ENCODE assay signal across 13 cellular contexts in genomic region chr17:68255731-68256538, GRCh38. TPM values are rescaled to one million over a fixed set of nuclear protein-coding genes. Genes with fewer than 3 reads are reported as not detected.
DNase-seq lines count a peak whose midpoint lies in the region; ATAC-seq, FAIRE-seq and TF ChIP-seq lines count a peak whose summit lies in the region.
"Had no signal": no experiment of that assay in that cellular context is flagged by ENCODE, and none has a peak within 500 bp of the region (broad histone marks: within the 10 kb centered on the region; RNA-seq: fewer than 3 reads in every experiment).

No MANE protein-coding gene starts in this region.

- no peak for TF ChIP-seq CTCF in endothelial cell (IDR thresholded peaks at IDR 0.05; ENCODE audit: unreplicated experiment)

- H3K27ac Mint-ChIP-seq in activated T-cell treated with anti-CD3 and anti-CD28 coated beads, Interleukin-2, amount 50 U/mL, for 72 hours = peak overlapping the region; percentile 96
- peak overlapping the region; percentile 67 for H3K27ac Mint-ChIP-seq in dendritic cell treated with granulocyte-macrophage colony-stimulating factor and Interleukin-4, amounts not matched to agents 40 ng/mL and 50 ng/mL, for 4 days
- no peak overlapping the region for H3K27ac Mint-ChIP-seq in endothelial cell (ENCODE audit: unreplicated experiment)

- no peaks in the 10 kb centered on the region for H3K27me3 Mint-ChIP-seq in activated T-cell treated with anti-CD3 and anti-CD28 coated beads, Interleukin-2, amount 50 U/mL, for 72 hours (ENCODE audit: low read depth)
- peaks cover 10% of the 10 kb centered on the region for H3K27me3 Mint-ChIP-seq in dendritic cell treated with granulocyte-macrophage colony-stimulating factor and Interleukin-4, amounts not matched to agents 40 ng/mL and 50 ng/mL, for 4 days
- H3K27me3 Mint-ChIP-seq in endothelial cell (ENCODE audit: unreplicated experiment) = peaks cover 5% of the 10 kb centered on the region

- peak in 1 of 2 donors; percentile 60 for DNase-seq in activated T-cell treated with anti-CD3 and anti-CD28 coated beads, Interleukin-2, amount 50 U/mL, for 72 hours
- DNase-seq in activated T-cell treated with anti-CD3 and anti-CD28 coated beads, Interleukin-2, amount 50 U/mL, for 1 hour = no peak
- DNase-seq in T follicular helper cell (ENCODE audit: low read depth) = peak; percentile 10
- no peak for DNase-seq in NCI-H526 treated with DMSO at 0.1 percent for 48 hours (lab: John Stamatoyannopoulos, UW)
- no peak for DNase-seq in RCC 7860 (ENCODE audit: low spot score)
- no peak for DNase-seq in endothelial cell (ENCODE audit: low spot score)
- DNase-seq: activated CD8-positive, alpha-beta memory T cell treated with anti-CD3 and anti-CD28 coated beads, Interleukin-2, amount 50 U/mL, for 4 hours; NCI-H524; SK-N-SH; stimulated activated CD8-positive, alpha-beta memory T cell treated with anti-CD3 and anti-CD28 coated beads, Interleukin-4, amount 100 ng/mL, for 48 hours had no signal

- peaks cover 83% of the 10 kb centered on the region for H3K4me1 Mint-ChIP-seq in activated T-cell treated with anti-CD3 and anti-CD28 coated beads, Interleukin-2, amount 50 U/mL, for 72 hours (ENCODE audit: low read depth)
- peaks cover 25% of the 10 kb centered on the region for H3K4me1 Mint-ChIP-seq in dendritic cell treated with granulocyte-macrophage colony-stimulating factor and Interleukin-4, amounts not matched to agents 40 ng/mL and 50 ng/mL, for 4 days (ENCODE audit: low read depth)
- peaks cover 10% of the 10 kb centered on the region for H3K4me1 Mint-ChIP-seq in endothelial cell (ENCODE audit: unreplicated experiment)

- peaks cover 18 to 55% of the 10 kb centered on the region in 2 donors for H3K36me3 Mint-ChIP-seq in activated T-cell treated with anti-CD3 and anti-CD28 coated beads, Interleukin-2, amount 50 U/mL, for 72 hours (ENCODE audit: insufficient read depth in 2 of 2)
- H3K36me3 Mint-ChIP-seq in dendritic cell treated with granulocyte-macrophage colony-stimulating factor and Interleukin-4, amounts not matched to agents 40 ng/mL and 50 ng/mL, for 4 days (ENCODE audit: low read depth) = peaks cover 44% of the 10 kb centered on the region
- H3K36me3 Mint-ChIP-seq in endothelial cell (ENCODE audit: low read depth, unreplicated experiment) = peaks cover 5% of the 10 kb centered on the region

- intact Hi-C loops in dendritic cell treated with granulocyte-macrophage colony-stimulating factor and Interleukin-4, amounts not matched to agents 40 ng/mL and 50 ng/mL, for 4 days (cut with micrococcal nuclease) = no loop called here

- H3K9me3 Mint-ChIP-seq in activated T-cell treated with anti-CD3 and anti-CD28 coated beads, Interleukin-2, amount 50 U/mL, for 72 hours = no peaks in the 10 kb centered on the region
- no peaks in the 10 kb centered on the region for H3K9me3 Mint-ChIP-seq in dendritic cell treated with granulocyte-macrophage colony-stimulating factor and Interleukin-4, amounts not matched to agents 40 ng/mL and 50 ng/mL, for 4 days
- no peaks in the 10 kb centered on the region for H3K9me3 Mint-ChIP-seq in endothelial cell (ENCODE audit: unreplicated experiment)
- H3K9me3 Mint-ChIP-seq: neural crest cell had no signal

- no peaks in the 10 kb centered on the region for H3K9me3 ChIP-seq in subcutaneous abdominal adipose tissue (ENCODE audit: control insufficient read depth in 5 of 5, low read length in 5 of 5)
- H3K9me3 ChIP-seq: SK-N-SH had no signal

- peaks cover 0 to 31% (median 19%) of the 10 kb centered on the region in 5 donors for H3K36me3 ChIP-seq in subcutaneous abdominal adipose tissue (ENCODE audit: control insufficient read depth in 5 of 5, insufficient read depth in 5 of 5, low read length in 5 of 5)

- peaks cover 0 to 36% (median 25%) of the 10 kb centered on the region in 5 donors for H3K4me1 ChIP-seq in subcutaneous abdominal adipose tissue (ENCODE audit: control insufficient read depth in 5 of 5, insufficient read depth in 5 of 5, low read length in 5 of 5)

- peak; percentile 81 for ATAC-seq in activated T-cell treated with anti-CD3 and anti-CD28 coated beads, Interleukin-2, amount 50 U/mL, for 72 hours (replicated peaks in 1 of 2)

- H3K4me3 ChIP-seq in subcutaneous abdominal adipose tissue (ENCODE audit: low read depth in 1 of 5, low read length in 5 of 5) = no peak overlapping the region

- FAIRE-seq in RCC 7860 (lab: Jason Lieb, UNC) = no peak

- H3K27ac ChIP-seq in subcutaneous abdominal adipose tissue (ENCODE audit: low read depth, low read length) = peak overlapping the region; percentile 2

- H3K4me3 Mint-ChIP-seq in activated T-cell treated with anti-CD3 and anti-CD28 coated beads, Interleukin-2, amount 50 U/mL, for 72 hours = peak overlapping the region; percentile 52 to 85
- no peak overlapping the region for H3K4me3 Mint-ChIP-seq in dendritic cell treated with granulocyte-macrophage colony-stimulating factor and Interleukin-4, amounts not matched to agents 40 ng/mL and 50 ng/mL, for 4 days
- no peak overlapping the region for H3K4me3 Mint-ChIP-seq in endothelial cell (ENCODE audit: unreplicated experiment)
- H3K4me3 Mint-ChIP-seq: neural crest cell had no signal

- H3K27me3 ChIP-seq in subcutaneous abdominal adipose tissue (ENCODE audit: control insufficient read depth in 5 of 5, insufficient read depth in 4 of 5, low read length in 5 of 5) = no peaks in the 10 kb centered on the region

- H3K9ac ChIP-seq in subcutaneous abdominal adipose tissue (ENCODE audit: low read length in 5 of 5) = no peak overlapping the region
- H3K9ac ChIP-seq: SK-N-SH had no signal

RNA-seq across cellular contexts. Expression of gene AMZ2, which starts 8.1 kb away (rescaled TPM):
- 100 to 1,000 TPM; 185 to 224 TPM for total RNA-seq in activated T-cell treated with anti-CD3 and anti-CD28 coated beads, Interleukin-2, amount 50 U/mL, for 72 hours
- total RNA-seq in endothelial cell (ENCODE audit: unreplicated experiment) = 70.3 TPM

RNA-seq across cellular contexts. Expression of gene SLC16A6, which starts 35.0 kb away (rescaled TPM):
- total RNA-seq in activated T-cell treated with anti-CD3 and anti-CD28 coated beads, Interleukin-2, amount 50 U/mL, for 72 hours = 1 to 10 TPM; 5.9 to 8.7 TPM
- total RNA-seq in endothelial cell (ENCODE audit: unreplicated experiment) = 2.4 TPM

RNA-seq across cellular contexts. Expression of gene ARSG, which starts 35.4 kb away (rescaled TPM):
- total RNA-seq in activated T-cell treated with anti-CD3 and anti-CD28 coated beads, Interleukin-2, amount 50 U/mL, for 72 hours = 10 to 100 TPM; 24.2 to 24.6 TPM
- 9.8 TPM for total RNA-seq in endothelial cell (ENCODE audit: unreplicated experiment)

Comparison
In these comparisons a context has a peak if more than half of its experiments do, and no peak if none do; other contexts are left out.
1. H3K4me3 Mint-ChIP-seq: peak in activated T-cell treated with anti-CD3 and anti-CD28 coated beads, Interleukin-2, amount 50 U/mL, for 72 hours (2 of 2); none in dendritic cell treated with granulocyte-macrophage colony-stimulating factor and Interleukin-4, amounts not matched to agents 40 ng/mL and 50 ng/mL, for 4 days (single experiment) and endothelial cell (single experiment).